1 cellular context compared by ENCODE assay signal in genomic region chr18:36067118-36067957, GRCh38.
A peak's percentile ranks its signal among the peaks of the same experiment; 100 is the strongest.
TF ChIP-seq lines count a peak whose summit lies in the region.

A gene with protein sequence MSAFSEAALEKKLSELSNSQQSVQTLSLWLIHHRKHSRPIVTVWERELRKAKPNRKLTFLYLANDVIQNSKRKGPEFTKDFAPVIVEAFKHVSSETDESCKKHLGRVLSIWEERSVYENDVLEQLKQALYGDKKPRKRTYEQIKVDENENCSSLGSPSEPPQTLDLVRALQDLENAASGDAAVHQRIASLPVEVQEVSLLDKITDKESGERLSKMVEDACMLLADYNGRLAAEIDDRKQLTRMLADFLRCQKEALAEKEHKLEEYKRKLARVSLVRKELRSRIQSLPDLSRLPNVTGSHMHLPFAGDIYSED (minus strand): TSS chr18:36067559. CDS start chr18:36067404, 155 bp downstream.

TF ChIP-seq in K562, 482 proteins besides CTCF, POLR2A, EP300 and RAD21 (continued from another document and continues in another):
- TF ChIP-seq, protein P1, sequence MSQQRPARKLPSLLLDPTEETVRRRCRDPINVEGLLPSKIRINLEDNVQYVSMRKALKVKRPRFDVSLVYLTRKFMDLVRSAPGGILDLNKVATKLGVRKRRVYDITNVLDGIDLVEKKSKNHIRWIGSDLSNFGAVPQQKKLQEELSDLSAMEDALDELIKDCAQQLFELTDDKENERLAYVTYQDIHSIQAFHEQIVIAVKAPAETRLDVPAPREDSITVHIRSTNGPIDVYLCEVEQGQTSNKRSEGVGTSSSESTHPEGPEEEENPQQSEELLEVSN (IDR thresholded peaks at IDR 0.05; ENCODE audit: borderline replicate concordance in 1 of 2, extremely low read depth in 1 of 2, insufficient read depth in 1 of 2, insufficient read length in 1 of 2, low read depth in 1 of 2, low read length in 1 of 2, poor library complexity in 1 of 2, severe bottlenecking in 1 of 2) = peak; percentile 29 to 48
- TF ChIP-seq TSHZ1 (CRISPR knock-in tag; IDR thresholded peaks at IDR 0.05) (no peak), SIN3A (IDR thresholded peaks at IDR 0.05; ENCODE audit: borderline replicate concordance in 2 of 2, control insufficient read depth in 1 of 2, low read depth in 2 of 2, low read length in 2 of 2) (peak; percentile 52 to 69; a peak in 1 of 4 replicates), KLF13 (tag; IDR thresholded peaks at IDR 0.05; ENCODE audit: borderline replicate concordance, low read depth) (peak; percentile 64; the same call in 1 of the 2 replicates), ETV5 (CRISPR knock-in tag; IDR thresholded peaks at IDR 0.05; ENCODE audit: low read depth) (peak; percentile 34; the same call in 1 of the 2 replicates), LCOR (CRISPR knock-in tag; IDR thresholded peaks at IDR 0.05) (peak; percentile 67; the same call in 1 of the 2 replicates), EP400 (IDR thresholded peaks at IDR 0.05) (peak; percentile 94), ZNF134 (CRISPR knock-in tag; conservative IDR thresholded peaks at IDR 0.05) (no peak), STAG1 (CRISPR knock-in tag; IDR thresholded peaks at IDR 0.05; ENCODE audit: borderline replicate concordance) (no peak), GABPB2 (CRISPR knock-in tag; conservative IDR thresholded peaks at IDR 0.05) (no peak), TSC22D4 (tag; IDR thresholded peaks at IDR 0.05) (no peak), NEUROD1 (IDR thresholded peaks at IDR 0.05; ENCODE audit: borderline replicate concordance, low read depth, low read length, partially characterized antibody) (peak; percentile 64), ZNF785 (CRISPR knock-in tag; IDR thresholded peaks at IDR 0.05) (no peak), HDAC3 (IDR thresholded peaks at IDR 0.05; ENCODE audit: borderline replicate concordance, partially characterized antibody) (no peak), SREBF1 (IDR thresholded peaks at IDR 0.05; ENCODE audit: borderline replicate concordance, low read depth, low read length) (no peak), PHF8 (IDR thresholded peaks at IDR 0.05; ENCODE audit: borderline replicate concordance, low read length) (peak; percentile 97), SOX6 (IDR thresholded peaks at IDR 0.05) (peak; percentile 31; the same call in 1 of the 2 replicates), ZNF23 (CRISPR knock-in tag; IDR thresholded peaks at IDR 0.05) (no peak), ZC3H4 (CRISPR knock-in tag; IDR thresholded peaks at IDR 0.05; ENCODE audit: borderline replicate concordance) (no peak), ZNF699 (CRISPR knock-in tag; IDR thresholded peaks at IDR 0.05; ENCODE audit: insufficient replicate concordance) (no peak), MCM7 (IDR thresholded peaks at IDR 0.05) (no peak), CTBP1 (IDR thresholded peaks at IDR 0.05; ENCODE audit: borderline replicate concordance) (peak; percentile 62), ZBTB7A (IDR thresholded peaks at IDR 0.05; ENCODE audit: borderline replicate concordance, control insufficient read depth, low read depth, low read length) (no peak; the same call in 1 of the 2 replicates), ATF1 (CRISPR knock-in tag; IDR thresholded peaks at IDR 0.05) (peak; percentile 79), ATF1 (tag; IDR thresholded peaks at IDR 0.05) (peak; percentile 99), TFAM (CRISPR knock-in tag; conservative IDR thresholded peaks at IDR 0.05) (no peak), SRSF9 (IDR thresholded peaks at IDR 0.05; ENCODE audit: borderline replicate concordance, low read depth, low read length) (no peak), TGIF2 (CRISPR knock-in tag; IDR thresholded peaks at IDR 0.05) (peak; percentile 63; the same call in 1 of the 2 replicates), SMARCE1 (IDR thresholded peaks at IDR 0.05) (no peak; the same call in 1 of the 2 replicates), MBD2 (IDR thresholded peaks at IDR 0.05; ENCODE audit: borderline replicate concordance, low read depth) (peak; percentile 62; the same call in 1 of the 2 replicates), SAFB2 (IDR thresholded peaks at IDR 0.05; ENCODE audit: borderline replicate concordance, low read depth, low read length, severe bottlenecking) (no peak), ZNF133 (CRISPR knock-in tag; IDR thresholded peaks at IDR 0.05) (no peak), TARDBP (IDR thresholded peaks at IDR 0.05) (peak; percentile 61; the same call in 1 of the 2 replicates), ZNF124 (CRISPR knock-in tag; IDR thresholded peaks at IDR 0.05) (no peak), SAFB (IDR thresholded peaks at IDR 0.05; ENCODE audit: borderline replicate concordance, low read depth, low read length) (peak; percentile 90), CCNT2 (IDR thresholded peaks at IDR 0.05; ENCODE audit: borderline replicate concordance, extremely low read depth, insufficient read length, low read depth, low read length) (no peak), TOE1 (IDR thresholded peaks at IDR 0.05; ENCODE audit: borderline replicate concordance) (0 out of 2 replicates have a peak, but pooled peaks have one; percentile 34), TOE1 (CRISPR knock-in tag; IDR thresholded peaks at IDR 0.05; ENCODE audit: borderline replicate concordance, low read depth) (no peak), MIER1 (IDR thresholded peaks at IDR 0.05; ENCODE audit: low read depth) (no peak), SFPQ (IDR thresholded peaks at IDR 0.05; ENCODE audit: low read depth, low read length) (no peak), ZNF76 (CRISPR knock-in tag; IDR thresholded peaks at IDR 0.05; ENCODE audit: borderline replicate concordance) (no peak), ZFP91 (CRISPR knock-in tag; IDR thresholded peaks at IDR 0.05) (no peak), ASH1L (IDR thresholded peaks at IDR 0.05; ENCODE audit: borderline replicate concordance, low read depth, partially characterized antibody) (no peak), ZNF511 (CRISPR knock-in tag; IDR thresholded peaks at IDR 0.05) (peak; percentile 80; the same call in 1 of the 2 replicates), L3MBTL2 (IDR thresholded peaks at IDR 0.05) (peak; percentile 57; the same call in 1 of the 2 replicates), NCOR1 (IDR thresholded peaks at IDR 0.05) (no peak; the same call in 1 of the 2 replicates)
- TF ChIP-seq, protein P2, sequence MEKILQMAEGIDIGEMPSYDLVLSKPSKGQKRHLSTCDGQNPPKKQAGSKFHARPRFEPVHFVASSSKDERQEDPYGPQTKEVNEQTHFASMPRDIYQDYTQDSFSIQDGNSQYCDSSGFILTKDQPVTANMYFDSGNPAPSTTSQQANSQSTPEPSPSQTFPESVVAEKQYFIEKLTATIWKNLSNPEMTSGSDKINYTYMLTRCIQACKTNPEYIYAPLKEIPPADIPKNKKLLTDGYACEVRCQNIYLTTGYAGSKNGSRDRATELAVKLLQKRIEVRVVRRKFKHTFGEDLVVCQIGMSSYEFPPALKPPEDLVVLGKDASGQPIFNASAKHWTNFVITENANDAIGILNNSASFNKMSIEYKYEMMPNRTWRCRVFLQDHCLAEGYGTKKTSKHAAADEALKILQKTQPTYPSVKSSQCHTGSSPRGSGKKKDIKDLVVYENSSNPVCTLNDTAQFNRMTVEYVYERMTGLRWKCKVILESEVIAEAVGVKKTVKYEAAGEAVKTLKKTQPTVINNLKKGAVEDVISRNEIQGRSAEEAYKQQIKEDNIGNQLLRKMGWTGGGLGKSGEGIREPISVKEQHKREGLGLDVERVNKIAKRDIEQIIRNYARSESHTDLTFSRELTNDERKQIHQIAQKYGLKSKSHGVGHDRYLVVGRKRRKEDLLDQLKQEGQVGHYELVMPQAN (IDR thresholded peaks at IDR 0.05; ENCODE audit: borderline replicate concordance) = peak; percentile 83
- TF ChIP-seq, protein P3, sequence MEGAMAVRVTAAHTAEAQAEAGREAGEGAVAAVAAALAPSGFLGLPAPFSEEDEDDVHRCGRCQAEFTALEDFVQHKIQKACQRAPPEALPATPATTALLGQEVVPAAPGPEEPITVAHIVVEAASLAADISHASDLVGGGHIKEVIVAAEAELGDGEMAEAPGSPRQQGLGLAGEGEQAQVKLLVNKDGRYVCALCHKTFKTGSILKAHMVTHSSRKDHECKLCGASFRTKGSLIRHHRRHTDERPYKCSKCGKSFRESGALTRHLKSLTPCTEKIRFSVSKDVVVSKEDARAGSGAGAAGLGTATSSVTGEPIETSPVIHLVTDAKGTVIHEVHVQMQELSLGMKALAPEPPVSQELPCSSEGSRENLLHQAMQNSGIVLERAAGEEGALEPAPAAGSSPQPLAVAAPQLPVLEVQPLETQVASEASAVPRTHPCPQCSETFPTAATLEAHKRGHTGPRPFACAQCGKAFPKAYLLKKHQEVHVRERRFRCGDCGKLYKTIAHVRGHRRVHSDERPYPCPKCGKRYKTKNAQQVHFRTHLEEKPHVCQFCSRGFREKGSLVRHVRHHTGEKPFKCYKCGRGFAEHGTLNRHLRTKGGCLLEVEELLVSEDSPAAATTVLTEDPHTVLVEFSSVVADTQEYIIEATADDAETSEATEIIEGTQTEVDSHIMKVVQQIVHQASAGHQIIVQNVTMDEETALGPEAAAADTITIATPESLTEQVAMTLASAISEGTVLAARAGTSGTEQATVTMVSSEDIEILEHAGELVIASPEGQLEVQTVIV (CRISPR knock-in tag; IDR thresholded peaks at IDR 0.05; ENCODE audit: borderline replicate concordance) = no peak
- TF ChIP-seq, protein P4, sequence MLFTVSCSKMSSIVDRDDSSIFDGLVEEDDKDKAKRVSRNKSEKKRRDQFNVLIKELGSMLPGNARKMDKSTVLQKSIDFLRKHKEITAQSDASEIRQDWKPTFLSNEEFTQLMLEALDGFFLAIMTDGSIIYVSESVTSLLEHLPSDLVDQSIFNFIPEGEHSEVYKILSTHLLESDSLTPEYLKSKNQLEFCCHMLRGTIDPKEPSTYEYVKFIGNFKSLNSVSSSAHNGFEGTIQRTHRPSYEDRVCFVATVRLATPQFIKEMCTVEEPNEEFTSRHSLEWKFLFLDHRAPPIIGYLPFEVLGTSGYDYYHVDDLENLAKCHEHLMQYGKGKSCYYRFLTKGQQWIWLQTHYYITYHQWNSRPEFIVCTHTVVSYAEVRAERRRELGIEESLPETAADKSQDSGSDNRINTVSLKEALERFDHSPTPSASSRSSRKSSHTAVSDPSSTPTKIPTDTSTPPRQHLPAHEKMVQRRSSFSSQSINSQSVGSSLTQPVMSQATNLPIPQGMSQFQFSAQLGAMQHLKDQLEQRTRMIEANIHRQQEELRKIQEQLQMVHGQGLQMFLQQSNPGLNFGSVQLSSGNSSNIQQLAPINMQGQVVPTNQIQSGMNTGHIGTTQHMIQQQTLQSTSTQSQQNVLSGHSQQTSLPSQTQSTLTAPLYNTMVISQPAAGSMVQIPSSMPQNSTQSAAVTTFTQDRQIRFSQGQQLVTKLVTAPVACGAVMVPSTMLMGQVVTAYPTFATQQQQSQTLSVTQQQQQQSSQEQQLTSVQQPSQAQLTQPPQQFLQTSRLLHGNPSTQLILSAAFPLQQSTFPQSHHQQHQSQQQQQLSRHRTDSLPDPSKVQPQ (CRISPR knock-in tag; IDR thresholded peaks at IDR 0.05; ENCODE audit: borderline replicate concordance) = no peak
